In genomic region chr2:222708274-222708710, GRCh38 we compare ENCODE assay signal across 1 cellular context.
TF ChIP-seq lines count a peak whose summit lies in the region.

No MANE protein-coding gene starts in this region.

TF ChIP-seq in HepG2, 621 proteins besides CTCF, POLR2A, EP300 and RAD21 (continued from another document and continues in another):
- TF ChIP-seq KDM2A (CRISPR knock-in tag; IDR thresholded peaks at IDR 0.05; ENCODE audit: borderline replicate concordance, low read depth), result peak; percentile 76
- TF ChIP-seq ZNF597 (CRISPR knock-in tag; IDR thresholded peaks at IDR 0.05), result no peak
- TF ChIP-seq PITX1 (CRISPR knock-in tag; IDR thresholded peaks at IDR 0.05), result peak; percentile 64; the same call in 1 of the 2 replicates
- TF ChIP-seq HMGXB3 (CRISPR knock-in tag; IDR thresholded peaks at IDR 0.05; ENCODE audit: borderline replicate concordance), result no peak
- TF ChIP-seq, protein P1, sequence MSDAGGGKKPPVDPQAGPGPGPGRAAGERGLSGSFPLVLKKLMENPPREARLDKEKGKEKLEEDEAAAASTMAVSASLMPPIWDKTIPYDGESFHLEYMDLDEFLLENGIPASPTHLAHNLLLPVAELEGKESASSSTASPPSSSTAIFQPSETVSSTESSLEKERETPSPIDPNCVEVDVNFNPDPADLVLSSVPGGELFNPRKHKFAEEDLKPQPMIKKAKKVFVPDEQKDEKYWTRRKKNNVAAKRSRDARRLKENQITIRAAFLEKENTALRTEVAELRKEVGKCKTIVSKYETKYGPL (CRISPR knock-in tag; IDR thresholded peaks at IDR 0.05), result no peak
- TF ChIP-seq RCOR2 (CRISPR knock-in tag; IDR thresholded peaks at IDR 0.05), result peak; percentile 67; the same call in 1 of the 2 replicates
- TF ChIP-seq, protein P2, sequence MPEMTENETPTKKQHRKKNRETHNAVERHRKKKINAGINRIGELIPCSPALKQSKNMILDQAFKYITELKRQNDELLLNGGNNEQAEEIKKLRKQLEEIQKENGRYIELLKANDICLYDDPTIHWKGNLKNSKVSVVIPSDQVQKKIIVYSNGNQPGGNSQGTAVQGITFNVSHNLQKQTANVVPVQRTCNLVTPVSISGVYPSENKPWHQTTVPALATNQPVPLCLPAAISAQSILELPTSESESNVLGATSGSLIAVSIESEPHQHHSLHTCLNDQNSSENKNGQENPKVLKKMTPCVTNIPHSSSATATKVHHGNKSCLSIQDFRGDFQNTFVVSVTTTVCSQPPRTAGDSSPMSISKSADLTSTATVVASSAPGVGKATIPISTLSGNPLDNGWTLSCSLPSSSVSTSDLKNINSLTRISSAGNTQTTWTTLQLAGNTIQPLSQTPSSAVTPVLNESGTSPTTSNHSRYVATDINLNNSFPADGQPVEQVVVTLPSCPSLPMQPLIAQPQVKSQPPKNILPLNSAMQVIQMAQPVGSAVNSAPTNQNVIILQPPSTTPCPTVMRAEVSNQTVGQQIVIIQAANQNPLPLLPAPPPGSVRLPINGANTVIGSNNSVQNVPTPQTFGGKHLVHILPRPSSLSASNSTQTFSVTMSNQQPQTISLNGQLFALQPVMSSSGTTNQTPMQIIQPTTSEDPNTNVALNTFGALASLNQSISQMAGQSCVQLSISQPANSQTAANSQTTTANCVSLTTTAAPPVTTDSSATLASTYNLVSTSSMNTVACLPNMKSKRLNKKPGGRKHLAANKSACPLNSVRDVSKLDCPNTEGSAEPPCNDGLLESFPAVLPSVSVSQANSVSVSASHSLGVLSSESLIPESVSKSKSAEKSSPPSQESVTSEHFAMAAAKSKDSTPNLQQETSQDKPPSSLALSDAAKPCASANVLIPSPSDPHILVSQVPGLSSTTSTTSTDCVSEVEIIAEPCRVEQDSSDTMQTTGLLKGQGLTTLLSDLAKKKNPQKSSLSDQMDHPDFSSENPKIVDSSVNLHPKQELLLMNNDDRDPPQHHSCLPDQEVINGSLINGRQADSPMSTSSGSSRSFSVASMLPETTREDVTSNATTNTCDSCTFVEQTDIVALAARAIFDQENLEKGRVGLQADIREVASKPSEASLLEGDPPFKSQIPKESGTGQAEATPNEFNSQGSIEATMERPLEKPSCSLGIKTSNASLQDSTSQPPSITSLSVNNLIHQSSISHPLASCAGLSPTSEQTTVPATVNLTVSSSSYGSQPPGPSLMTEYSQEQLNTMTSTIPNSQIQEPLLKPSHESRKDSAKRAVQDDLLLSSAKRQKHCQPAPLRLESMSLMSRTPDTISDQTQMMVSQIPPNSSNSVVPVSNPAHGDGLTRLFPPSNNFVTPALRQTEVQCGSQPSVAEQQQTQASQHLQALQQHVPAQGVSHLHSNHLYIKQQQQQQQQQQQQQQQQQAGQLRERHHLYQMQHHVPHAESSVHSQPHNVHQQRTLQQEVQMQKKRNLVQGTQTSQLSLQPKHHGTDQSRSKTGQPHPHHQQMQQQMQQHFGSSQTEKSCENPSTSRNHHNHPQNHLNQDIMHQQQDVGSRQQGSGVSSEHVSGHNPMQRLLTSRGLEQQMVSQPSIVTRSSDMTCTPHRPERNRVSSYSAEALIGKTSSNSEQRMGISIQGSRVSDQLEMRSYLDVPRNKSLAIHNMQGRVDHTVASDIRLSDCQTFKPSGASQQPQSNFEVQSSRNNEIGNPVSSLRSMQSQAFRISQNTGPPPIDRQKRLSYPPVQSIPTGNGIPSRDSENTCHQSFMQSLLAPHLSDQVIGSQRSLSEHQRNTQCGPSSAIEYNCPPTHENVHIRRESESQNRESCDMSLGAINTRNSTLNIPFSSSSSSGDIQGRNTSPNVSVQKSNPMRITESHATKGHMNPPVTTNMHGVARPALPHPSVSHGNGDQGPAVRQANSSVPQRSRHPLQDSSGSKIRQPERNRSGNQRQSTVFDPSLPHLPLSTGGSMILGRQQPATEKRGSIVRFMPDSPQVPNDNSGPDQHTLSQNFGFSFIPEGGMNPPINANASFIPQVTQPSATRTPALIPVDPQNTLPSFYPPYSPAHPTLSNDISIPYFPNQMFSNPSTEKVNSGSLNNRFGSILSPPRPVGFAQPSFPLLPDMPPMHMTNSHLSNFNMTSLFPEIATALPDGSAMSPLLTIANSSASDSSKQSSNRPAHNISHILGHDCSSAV (CRISPR knock-in tag; IDR thresholded peaks at IDR 0.05; ENCODE audit: borderline replicate concordance), result no peak
- peak; percentile 18; the same call in 1 of the 2 replicates for TF ChIP-seq DNMT1 (CRISPR knock-in tag; IDR thresholded peaks at IDR 0.05)
- no peak for TF ChIP-seq ZNF282 (IDR thresholded peaks at IDR 0.05; ENCODE audit: partially characterized antibody)
- no peak for TF ChIP-seq ZNF30 (CRISPR knock-in tag; IDR thresholded peaks at IDR 0.05)
- TF ChIP-seq, protein P3, sequence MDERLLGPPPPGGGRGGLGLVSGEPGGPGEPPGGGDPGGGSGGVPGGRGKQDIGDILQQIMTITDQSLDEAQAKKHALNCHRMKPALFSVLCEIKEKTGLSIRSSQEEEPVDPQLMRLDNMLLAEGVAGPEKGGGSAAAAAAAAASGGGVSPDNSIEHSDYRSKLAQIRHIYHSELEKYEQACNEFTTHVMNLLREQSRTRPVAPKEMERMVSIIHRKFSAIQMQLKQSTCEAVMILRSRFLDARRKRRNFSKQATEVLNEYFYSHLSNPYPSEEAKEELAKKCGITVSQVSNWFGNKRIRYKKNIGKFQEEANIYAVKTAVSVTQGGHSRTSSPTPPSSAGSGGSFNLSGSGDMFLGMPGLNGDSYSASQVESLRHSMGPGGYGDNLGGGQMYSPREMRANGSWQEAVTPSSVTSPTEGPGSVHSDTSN (CRISPR knock-in tag; IDR thresholded peaks at IDR 0.05), result no peak
- 0 out of 2 replicates have a peak, but pooled peaks have one; percentile 70 for TF ChIP-seq SNAPC2 (CRISPR knock-in tag; IDR thresholded peaks at IDR 0.05)
- no peak for TF ChIP-seq HCFC1 (IDR thresholded peaks at IDR 0.05; ENCODE audit: low read depth, low read length)
- TF ChIP-seq ZNF781 (CRISPR knock-in tag; IDR thresholded peaks at IDR 0.05; ENCODE audit: borderline replicate concordance, not compliant biosample characterization), result no peak
- no peak for TF ChIP-seq ATF6 (CRISPR knock-in tag; conservative IDR thresholded peaks at IDR 0.05)
- TF ChIP-seq ZNF629 (CRISPR knock-in tag; conservative IDR thresholded peaks at IDR 0.05), result no peak
- peak; percentile 66 for TF ChIP-seq HDAC2 (CRISPR knock-in tag; IDR thresholded peaks at IDR 0.05)
- no peak for TF ChIP-seq PHF5A (CRISPR knock-in tag; IDR thresholded peaks at IDR 0.05; ENCODE audit: low read depth, unreplicated experiment)
- no peak for TF ChIP-seq ZNF776 (CRISPR knock-in tag; IDR thresholded peaks at IDR 0.05)
- 0 out of 2 replicates have a peak, but pooled peaks have one; percentile 59 for TF ChIP-seq TSC22D2 (CRISPR knock-in tag; IDR thresholded peaks at IDR 0.05; ENCODE audit: borderline replicate concordance)
- no peak for TF ChIP-seq EZH2 (conservative IDR thresholded peaks at IDR 0.05; ENCODE audit: low read depth, low read length)
- no peak for TF ChIP-seq NKX3-1 (CRISPR knock-in tag; IDR thresholded peaks at IDR 0.05)
- no peak for TF ChIP-seq SP1 (IDR thresholded peaks at IDR 0.05)
- no peak for TF ChIP-seq SP1 (CRISPR knock-in tag; IDR thresholded peaks at IDR 0.05)
- TF ChIP-seq ZNF33B (CRISPR knock-in tag; IDR thresholded peaks at IDR 0.05), result no peak
- TF ChIP-seq ZKSCAN1 (IDR thresholded peaks at IDR 0.05; ENCODE audit: low read length), result peak; percentile 32; the same call in 1 of the 2 replicates
- TF ChIP-seq MIER3 (CRISPR knock-in tag; IDR thresholded peaks at IDR 0.05; ENCODE audit: borderline replicate concordance), result peak; percentile 35; the same call in 1 of the 2 replicates
- TF ChIP-seq SRSF4 (IDR thresholded peaks at IDR 0.05; ENCODE audit: low read depth, low read length, poor library complexity, severe bottlenecking), result no peak
- no peak; the same call in 1 of the 2 replicates for TF ChIP-seq MIER2 (CRISPR knock-in tag; IDR thresholded peaks at IDR 0.05)
- no peak for TF ChIP-seq PHB2 (IDR thresholded peaks at IDR 0.05; ENCODE audit: partially characterized antibody)
- TF ChIP-seq KDM5B (CRISPR knock-in tag; IDR thresholded peaks at IDR 0.05; ENCODE audit: borderline replicate concordance), result no peak
- TF ChIP-seq SMYD3 (CRISPR knock-in tag; IDR thresholded peaks at IDR 0.05), result 0 out of 2 replicates have a peak, but pooled peaks have one; percentile 22
- no peak for TF ChIP-seq U2AF2 (IDR thresholded peaks at IDR 0.05; ENCODE audit: low read depth, low read length)
- no peak for TF ChIP-seq ZBTB14 (CRISPR knock-in tag; IDR thresholded peaks at IDR 0.05)
- TF ChIP-seq, protein P4, sequence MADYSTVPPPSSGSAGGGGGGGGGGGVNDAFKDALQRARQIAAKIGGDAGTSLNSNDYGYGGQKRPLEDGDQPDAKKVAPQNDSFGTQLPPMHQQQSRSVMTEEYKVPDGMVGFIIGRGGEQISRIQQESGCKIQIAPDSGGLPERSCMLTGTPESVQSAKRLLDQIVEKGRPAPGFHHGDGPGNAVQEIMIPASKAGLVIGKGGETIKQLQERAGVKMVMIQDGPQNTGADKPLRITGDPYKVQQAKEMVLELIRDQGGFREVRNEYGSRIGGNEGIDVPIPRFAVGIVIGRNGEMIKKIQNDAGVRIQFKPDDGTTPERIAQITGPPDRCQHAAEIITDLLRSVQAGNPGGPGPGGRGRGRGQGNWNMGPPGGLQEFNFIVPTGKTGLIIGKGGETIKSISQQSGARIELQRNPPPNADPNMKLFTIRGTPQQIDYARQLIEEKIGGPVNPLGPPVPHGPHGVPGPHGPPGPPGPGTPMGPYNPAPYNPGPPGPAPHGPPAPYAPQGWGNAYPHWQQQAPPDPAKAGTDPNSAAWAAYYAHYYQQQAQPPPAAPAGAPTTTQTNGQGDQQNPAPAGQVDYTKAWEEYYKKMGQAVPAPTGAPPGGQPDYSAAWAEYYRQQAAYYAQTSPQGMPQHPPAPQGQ (CRISPR knock-in tag; IDR thresholded peaks at IDR 0.05; ENCODE audit: borderline replicate concordance), result no peak
- no peak for TF ChIP-seq ZNF724P (CRISPR knock-in tag; IDR thresholded peaks at IDR 0.05; ENCODE audit: borderline replicate concordance)
- 0 out of 2 replicates have a peak, but pooled peaks have one; percentile 10 for TF ChIP-seq TBX3 (IDR thresholded peaks at IDR 0.05; ENCODE audit: borderline replicate concordance)
- TF ChIP-seq ZNF230 (CRISPR knock-in tag; IDR thresholded peaks at IDR 0.05), result 0 out of 2 replicates have a peak, but pooled peaks have one; percentile 1
- no peak for TF ChIP-seq MIXL1 (CRISPR knock-in tag; IDR thresholded peaks at IDR 0.05)
- TF ChIP-seq ZNF333 (CRISPR knock-in tag; IDR thresholded peaks at IDR 0.05; ENCODE audit: borderline replicate concordance), result peak; percentile 32; the same call in 1 of the 2 replicates
